ENCODE assay signal across 26 cellular contexts in genomic region chr22:17878970-17879369, GRCh38.
DNase-seq lines count a peak whose midpoint lies in the region; ATAC-seq, FAIRE-seq and TF ChIP-seq lines count a peak whose summit lies in the region.
"Had no signal": no experiment of that assay in that cellular context is flagged by ENCODE, and none has a peak within 500 bp of the region (broad histone marks: within the 10 kb centered on the region; RNA-seq: fewer than 3 reads in every experiment).

No MANE protein-coding gene starts in this region.

- CTCF ChIA-PET in BJ (lab: Yijun Ruan, JAX): interaction anchor here (1.4 to 1.6 kb wide), 2 partner anchors 10 to 197 kb away, joined by 4 to 6 read pairs; no protein-coding TSS in a partner anchor

- H3K9me3 ChIP-seq in psoas muscle (no peaks in the 10 kb centered on the region), suprapubic skin (no peaks in the 10 kb centered on the region)
- H3K9me3 ChIP-seq: Caco-2, SJCRH30 had no signal

- peak; percentile 7 for DNase-seq in BJ (ENCODE audit: low read depth)
- DNase-seq in bronchial epithelial cell (ENCODE audit: low read depth): no peak
- no peak for DNase-seq in psoas muscle
- no peak for DNase-seq in activated T-cell treated with anti-CD3 and anti-CD28 coated beads, Interleukin-2, amount 50 U/mL, for 48 hours
- DNase-seq in suprapubic skin (ENCODE audit: low spot score in 2 of 2): no peak
- no peak for DNase-seq in UCSD-AML1 (lab: John Stamatoyannopoulos, UW; ENCODE audit: unreplicated experiment)
- DNase-seq: Caco-2; CD8-positive, alpha-beta T cell; EL; GDM1; GOT3; HCEC 1CT; MM.1S; NCI-H1417; NCI-H1694; NCI-H2029 treated with DMSO at 0.1 percent for 48 hours; NCI-H446 treated with DMSO at 0.1 percent for 48 hours; NCI-H526; PC-9; SJCRH30 had no signal

- POLR2A ChIA-PET in BJ (lab: Charles Lee): no interaction called here

- H3K27me3 ChIP-seq in BJ (ENCODE audit: control insufficient read depth, insufficient read depth, low read length): no peaks in the 10 kb centered on the region
- no peaks in the 10 kb centered on the region for H3K27me3 ChIP-seq in bronchial epithelial cell (ENCODE audit: control insufficient read depth, insufficient read depth, low read length)
- H3K27me3 ChIP-seq in psoas muscle (ENCODE audit: insufficient read depth in 3 of 3, low read length in 2 of 3): no peaks in the 10 kb centered on the region
- no peaks in the 10 kb centered on the region for H3K27me3 ChIP-seq in suprapubic skin
- H3K27me3 ChIP-seq: SJCRH30 had no signal

- no peak for ATAC-seq in SK-N-SH treated with all-trans-retinoic acid at 6 μM for 48 hours
- no peak for ATAC-seq in psoas muscle
- ATAC-seq: CD8-positive, alpha-beta T cell; GM12878; Right ventricle myocardium inferior had no signal

- H3K27ac ChIP-seq in psoas muscle (peak overlapping the region; percentile 79), suprapubic skin (no peak overlapping the region)
- H3K27ac ChIP-seq: C4-2B, KMS-11, PC-9, SJCRH30 had no signal

- H3K4me1 ChIP-seq in psoas muscle (peaks cover 38% of the 10 kb centered on the region), suprapubic skin (peaks cover under 1% of the 10 kb centered on the region)
- H3K4me1 ChIP-seq: Caco-2, SJCRH30 had no signal

- H3K36me3 ChIP-seq in BJ (ENCODE audit: control insufficient read depth, insufficient read depth, low read length): peaks cover 11% of the 10 kb centered on the region
- H3K36me3 ChIP-seq in bronchial epithelial cell (ENCODE audit: control insufficient read depth, insufficient read depth, low read length): peaks cover 31% of the 10 kb centered on the region
- peaks cover 0 to 52% of the 10 kb centered on the region in 2 donors for H3K36me3 ChIP-seq in psoas muscle (ENCODE audit: insufficient read depth in 1 of 2, low read depth in 1 of 2)
- H3K36me3 ChIP-seq in suprapubic skin: peaks cover 45% of the 10 kb centered on the region
- H3K36me3 ChIP-seq: SJCRH30 had no signal

- H3K4me3 ChIP-seq in BJ (ENCODE audit: low read depth, low read length): no peak overlapping the region
- H3K4me3 ChIP-seq in bronchial epithelial cell (ENCODE audit: low read depth, low read length): no peak overlapping the region
- no peak overlapping the region for H3K4me3 ChIP-seq in psoas muscle
- no peak overlapping the region for H3K4me3 ChIP-seq in suprapubic skin
- H3K4me3 ChIP-seq: GM12878, PC-9, SJCRH30 had no signal

- no peak for TF ChIP-seq POLR2A in suprapubic skin (IDR thresholded peaks at IDR 0.05)

- TF ChIP-seq CTCF in BJ (IDR thresholded peaks at IDR 0.05; ENCODE audit: insufficient read depth, low read depth, low read length) (no peak), bronchial epithelial cell (IDR thresholded peaks at IDR 0.05; ENCODE audit: insufficient read depth, low read length, severe bottlenecking) (no peak), psoas muscle (IDR thresholded peaks at IDR 0.05) (no peak), suprapubic skin (IDR thresholded peaks at IDR 0.05) (no peak)

- no peak for TF ChIP-seq EP300 in suprapubic skin (IDR thresholded peaks at IDR 0.05)

- intact Hi-C loops in psoas muscle (cut with DNase I): no loop called here

- WGBS in psoas muscle, 3 donors: 60 to 84% (median 78%) methylated on average over 7 of the region's 7 CpGs
- WGBS in suprapubic skin: 79% methylated on average over 7 of the region's 7 CpGs

- peak; percentile 28 for FAIRE-seq in bronchial epithelial cell (lab: Jason Lieb, UNC)
- FAIRE-seq: A204.1, GM12878 had no signal

TF ChIP-seq in SK-N-SH treated with all-trans-retinoic acid at 6 μM for 48 hours, 23 proteins besides CTCF, POLR2A, EP300 and RAD21:
- TF ChIP-seq OSR1 (CRISPR knock-in tag; IDR thresholded peaks at IDR 0.05) (no peak), TCF4 (CRISPR knock-in tag; IDR thresholded peaks at IDR 0.05; ENCODE audit: borderline replicate concordance) (peak; percentile 35)
TF ChIP-seq in SK-N-SH treated with all-trans-retinoic acid at 6 μM for 48 hours: peak in this region for 1.
